18 cellular contexts compared by ENCODE assay signal in genomic region chr1:8776104-8776503, GRCh38.
"Had no signal": no experiment of that assay in that cellular context is flagged by ENCODE, and none has a peak within 500 bp of the region (broad histone marks: within the 10 kb centered on the region; RNA-seq: fewer than 3 reads in every experiment).

No MANE protein-coding gene starts in this region.

- H3K4me1 Mint-ChIP-seq: nephron had no signal

- FAIRE-seq: bronchial epithelial cell, islet of Langerhans had no signal

- DNase-seq: activated CD4-positive, alpha-beta T cell treated with anti-CD3 and anti-CD28 coated beads, Interleukin-2, amount 50 U/mL, for 4 hours; activated effector memory CD4-positive, alpha-beta T cell treated with anti-CD3 and anti-CD28 coated beads, Interleukin-2, amount 50 U/mL, for 16 hours; activated T-cell treated with anti-CD3 and anti-CD28 coated beads, Interleukin-2, amount 50 U/mL, for 72 hours; adrenal gland; effector memory CD4-positive, alpha-beta T cell; foreskin fibroblast; hippocampal formation; mammary epithelial cell; midbrain; nucleus accumbens; retina; stimulated activated CD8-positive, alpha-beta memory T cell treated with anti-CD3 and anti-CD28 coated beads, Interleukin-4, amount 100 ng/mL, for 48 hours; stimulated activated naive CD4-positive, alpha-beta T cell had no signal

- H3K27me3 Mint-ChIP-seq: activated naive CD4-positive, alpha-beta T cell treated with anti-CD3 and anti-CD28 coated beads, Interleukin-2, amount 50 U/mL, for 24 hours; dendritic cell treated with granulocyte-macrophage colony-stimulating factor and Interleukin-4, amounts not matched to agents 40 ng/mL and 50 ng/mL, for 4 days had no signal

- ATAC-seq: activated T-cell treated with anti-CD3 and anti-CD28 coated beads, Interleukin-2, amount 50 U/mL, for 72 hours had no signal

- H3K9me3 ChIP-seq: adrenal gland had no signal

- H3K9me3 Mint-ChIP-seq: activated naive CD4-positive, alpha-beta T cell treated with anti-CD3 and anti-CD28 coated beads, Interleukin-2, amount 50 U/mL, for 24 hours; activated T-cell treated with anti-CD3 and anti-CD28 coated beads, Interleukin-2, amount 50 U/mL, for 72 hours; dendritic cell treated with granulocyte-macrophage colony-stimulating factor and Interleukin-4, amounts not matched to agents 40 ng/mL and 50 ng/mL, for 4 days; nephron had no signal

- H3K27ac ChIP-seq: adrenal gland had no signal

- H3K4me3 Mint-ChIP-seq: activated naive CD4-positive, alpha-beta T cell treated with anti-CD3 and anti-CD28 coated beads, Interleukin-2, amount 50 U/mL, for 24 hours; activated T-cell treated with anti-CD3 and anti-CD28 coated beads, Interleukin-2, amount 50 U/mL, for 72 hours; dendritic cell treated with granulocyte-macrophage colony-stimulating factor and Interleukin-4, amounts not matched to agents 40 ng/mL and 50 ng/mL, for 4 days; nephron had no signal

- H3K4me3 ChIP-seq: adrenal gland had no signal

- H3K36me3 ChIP-seq: adrenal gland had no signal

- H3K27me3 ChIP-seq: adrenal gland had no signal

- H3K27ac Mint-ChIP-seq: activated naive CD4-positive, alpha-beta T cell treated with anti-CD3 and anti-CD28 coated beads, Interleukin-2, amount 50 U/mL, for 24 hours; activated T-cell treated with anti-CD3 and anti-CD28 coated beads, Interleukin-2, amount 50 U/mL, for 72 hours; dendritic cell treated with granulocyte-macrophage colony-stimulating factor and Interleukin-4, amounts not matched to agents 40 ng/mL and 50 ng/mL, for 4 days had no signal
